28 cellular contexts compared by ENCODE assay signal in genomic region chr11:433641-434040, GRCh38. TPM values are rescaled to one million over a fixed set of nuclear protein-coding genes. Genes with fewer than 3 reads are reported as not detected.
"Had no signal": no experiment of that assay in that cellular context is flagged by ENCODE, and none has a peak within 500 bp of the region (broad histone marks: within the 10 kb centered on the region; RNA-seq: fewer than 3 reads in every experiment).

No MANE protein-coding gene starts in this region.

- H3K4me3 ChIP-seq: esophagus muscularis mucosa, gastrocnemius medialis, heart right ventricle, prostate gland, spleen, stomach, thoracic aorta had no signal

- H3K27ac ChIP-seq: epithelial cell of prostate, esophagus muscularis mucosa, gastrocnemius medialis, heart right ventricle, parathyroid adenoma, prostate gland, spleen, stomach, thoracic aorta had no signal

- H3K9ac ChIP-seq: parathyroid adenoma had no signal

- H3K4me1 ChIP-seq: esophagus muscularis mucosa, gastrocnemius medialis, heart right ventricle, parathyroid adenoma, prostate gland, spleen, stomach had no signal

- H3K9me3 Mint-ChIP-seq: dendritic cell treated with granulocyte-macrophage colony-stimulating factor and Interleukin-4, amounts not matched to agents 40 ng/mL and 50 ng/mL, for 4 days; effector memory CD8-positive, alpha-beta T cell; stimulated activated memory B cell treated with anti-CD40 and anti-IgM and Interleukin-4, amounts not matched to agents 10 μg/mL and 1 μg/mL and 100 μg/mL, for 72 hours had no signal

- H3K27ac Mint-ChIP-seq: dendritic cell treated with granulocyte-macrophage colony-stimulating factor and Interleukin-4, amounts not matched to agents 40 ng/mL and 50 ng/mL, for 4 days; effector memory CD8-positive, alpha-beta T cell; naive thymus-derived CD4-positive, alpha-beta T cell; stimulated activated memory B cell treated with anti-CD40 and anti-IgM and Interleukin-4, amounts not matched to agents 10 μg/mL and 1 μg/mL and 100 μg/mL, for 72 hours had no signal

- H3K79me2 ChIP-seq: parathyroid adenoma had no signal

- H3K4me1 Mint-ChIP-seq: neural crest cell had no signal

- H3K9me3 ChIP-seq: esophagus muscularis mucosa, gastrocnemius medialis, heart right ventricle, prostate gland, spleen, stomach, thoracic aorta had no signal

- DNase-seq: cerebellar nuclear complex; effector memory CD8-positive, alpha-beta T cell; gastrocnemius medialis; hypothalamus; islet precursor cell; mammary epithelial cell; nucleus accumbens; spleen; stimulated activated CD4-positive, alpha-beta T cell treated with anti-CD3 and anti-CD28 coated beads, Interleukin-15, amount 100 ng/mL, for 24 hours; stimulated activated CD4-positive, alpha-beta T cell treated with anti-CD3 and anti-CD28 coated beads, Interleukin-1b, Interleukin-23, amount 100 ng/mL, for 48 hours; stimulated activated CD4-positive, alpha-beta T cell treated with anti-CD3 and anti-CD28 coated beads, Interleukin-4, amount 100 ng/mL, for 24 hours; stomach; substantia nigra; trophoblast cell had no signal

- H3K4me3 Mint-ChIP-seq: dendritic cell treated with granulocyte-macrophage colony-stimulating factor and Interleukin-4, amounts not matched to agents 40 ng/mL and 50 ng/mL, for 4 days; effector memory CD8-positive, alpha-beta T cell; naive thymus-derived CD4-positive, alpha-beta T cell; neural crest cell; stimulated activated memory B cell treated with anti-CD40 and anti-IgM and Interleukin-4, amounts not matched to agents 10 μg/mL and 1 μg/mL and 100 μg/mL, for 72 hours had no signal

- H3K36me3 ChIP-seq: esophagus muscularis mucosa, gastrocnemius medialis, heart right ventricle, prostate gland, thoracic aorta had no signal

- H2AFZ ChIP-seq: parathyroid adenoma had no signal

- ATAC-seq: effector memory CD8-positive, alpha-beta T cell; gastrocnemius medialis; heart right ventricle; naive thymus-derived CD4-positive, alpha-beta T cell; sciatic nerve; stimulated activated memory B cell treated with anti-CD40 and anti-IgM and Interleukin-4, amounts not matched to agents 10 μg/mL and 1 μg/mL and 100 μg/mL, for 72 hours had no signal

- H3K27me3 Mint-ChIP-seq: effector memory CD8-positive, alpha-beta T cell; naive thymus-derived CD4-positive, alpha-beta T cell; stimulated activated memory B cell treated with anti-CD40 and anti-IgM and Interleukin-4, amounts not matched to agents 10 μg/mL and 1 μg/mL and 100 μg/mL, for 72 hours had no signal

RNA-seq across cellular contexts. Expression of gene ANO9, which starts 8.2 kb away (rescaled TPM):
- total RNA-seq: fibroblast of villous mesenchyme, neural crest cell, skeletal muscle tissue had no signal

RNA-seq across cellular contexts. Expression of gene PKP3, which starts 39.6 kb away (rescaled TPM):
- total RNA-seq: mononuclear cell; naive thymus-derived CD4-positive, alpha-beta T cell had no signal
- polyA plus RNA-seq: naive thymus-derived CD4-positive, alpha-beta T cell had no signal
